8 cellular contexts compared by ENCODE assay signal in genomic region chr3:10950476-10951294, GRCh38. TPM values are rescaled to one million over a fixed set of nuclear protein-coding genes. Genes with fewer than 3 reads are reported as not detected.
DNase-seq lines count a peak whose midpoint lies in the region; ATAC-seq and TF ChIP-seq lines count a peak whose summit lies in the region.

No MANE protein-coding gene starts in this region.

- H3K9me3 ChIP-seq in IMR-90 (ENCODE audit: control insufficient read depth, insufficient read depth, low read length) = no peaks in the 10 kb centered on the region

- no peaks in the 10 kb centered on the region for H3K9me3 Mint-ChIP-seq in type B pancreatic cell
- no peaks in the 10 kb centered on the region for H3K9me3 Mint-ChIP-seq in stimulated activated effector memory CD8-positive, alpha-beta T cell treated with anti-CD3 and anti-CD28 coated beads, Interleukin-12 subunit alpha, Interleukin-12 subunit beta, amount 100 ng/mL, for 72 hours

- H3K4me3 ChIP-seq in IMR-90 (ENCODE audit: insufficient read depth, low read depth, low read length) = no peak overlapping the region

- no peak overlapping the region for H3K56ac ChIP-seq in IMR-90 (ENCODE audit: extremely low read depth, insufficient read depth, low read length)

- no peaks in the 10 kb centered on the region for H3K36me3 Mint-ChIP-seq in type B pancreatic cell
- no peaks in the 10 kb centered on the region for H3K36me3 Mint-ChIP-seq in stimulated activated effector memory CD8-positive, alpha-beta T cell treated with anti-CD3 and anti-CD28 coated beads, Interleukin-12 subunit alpha, Interleukin-12 subunit beta, amount 100 ng/mL, for 72 hours

- H3K27me3 Mint-ChIP-seq in type B pancreatic cell = peaks cover 57% of the 10 kb centered on the region

- no peak overlapping the region for H2BK120ac ChIP-seq in IMR-90 (ENCODE audit: low read depth, low read length)

- WGBS in IMR-90 (ENCODE audit: extremely low coverage in 2 of 2, insufficient read length in 1 of 2), 2 experiments = 47% methylated on average over 3 of the region's 12 CpGs; no CpG with 5 or more reads in 1 of the 2 experiments

- H3K18ac ChIP-seq in IMR-90 (ENCODE audit: low read depth, low read length) = no peak overlapping the region

- H2AK9ac ChIP-seq in IMR-90 (replicated peaks; ENCODE audit: low read depth, low read length, poor library complexity) = no peak overlapping the region

- no TSS peak for BruUV-seq in IMR-90 (replicated peaks; lab: Mats Ljungman, UMichigan)

- TF ChIP-seq CTCF in IMR-90 (conservative IDR thresholded peaks at IDR 0.05; ENCODE audit: low read depth, low read length) (peak; percentile 58), type B pancreatic cell (conservative IDR thresholded peaks at IDR 0.05) (peak; percentile 77)

- H3K27ac ChIP-seq in IMR-90 (ENCODE audit: insufficient read depth, low read length) = no peak overlapping the region
- H3K27ac ChIP-seq in angular gyrus (ENCODE audit: low read depth, low read length) = peak overlapping the region; percentile 37

- POLR2A ChIA-PET in IMR-90 (lab: Charles Lee; ENCODE audit: unreplicated experiment) = no interaction called here

- no peak overlapping the region for H4K8ac ChIP-seq in IMR-90 (ENCODE audit: low read depth in 2 of 2, low read length in 2 of 2)

- H3K27me3 ChIP-seq in IMR-90 (ENCODE audit: control insufficient read depth, insufficient read depth, low read length) = peaks cover 25% of the 10 kb centered on the region

- no peak overlapping the region for H2AK5ac ChIP-seq in IMR-90 (ENCODE audit: low read depth, low read length)

- intact Hi-C loops in IMR-90 (cut with micrococcal nuclease) = loop anchor here (1.0 kb wide), 2 partner anchors 109 to 385 kb away; no protein-coding TSS in a partner anchor

- H3K4ac ChIP-seq in IMR-90 (ENCODE audit: low read depth, low read length) = no peak overlapping the region

- H4K5ac ChIP-seq in IMR-90 (ENCODE audit: low read depth, low read length) = no peak overlapping the region

- H4K91ac ChIP-seq in IMR-90 (ENCODE audit: insufficient read depth, low read depth, low read length) = no peak overlapping the region

- H2BK20ac ChIP-seq in IMR-90 (ENCODE audit: low read depth, low read length) = no peak overlapping the region

- H4K20me1 ChIP-seq in IMR-90 (ENCODE audit: insufficient read depth, low read length) = 0 out of 2 replicates have a peak, but pooled peaks cover 4% of the 10 kb centered on the region

- in situ Hi-C loops in IMR-90 (cut with MboI; ENCODE audit: low sequenced_read_pairs) = loop anchor here (5.0 kb wide), 1 partner anchor 107 kb away; no protein-coding TSS in a partner anchor

- 0 out of 2 replicates have a peak, but pooled peaks cover 4% of the 10 kb centered on the region for H3K9me1 ChIP-seq in IMR-90 (ENCODE audit: insufficient read depth, low read length)

- no peak overlapping the region for H3K27ac Mint-ChIP-seq in type B pancreatic cell
- H3K27ac Mint-ChIP-seq in stimulated activated effector memory CD8-positive, alpha-beta T cell treated with anti-CD3 and anti-CD28 coated beads, Interleukin-12 subunit alpha, Interleukin-12 subunit beta, amount 100 ng/mL, for 72 hours = no peak overlapping the region

- H3K79me1 ChIP-seq in IMR-90 (ENCODE audit: low read depth in 1 of 2, low read length in 2 of 2) = no peaks in the 10 kb centered on the region

- H2BK5ac ChIP-seq in IMR-90 (ENCODE audit: low read depth, low read length, poor library complexity, severe bottlenecking) = no peak overlapping the region

- TF ChIP-seq POLR2A in IMR-90 (IDR thresholded peaks at IDR 0.05; ENCODE audit: low read depth, low read length) = no peak

- no peaks in the 10 kb centered on the region for H3K36me3 ChIP-seq in IMR-90 (ENCODE audit: control insufficient read depth, insufficient read depth, low read length)

- no peak overlapping the region for H3K9ac ChIP-seq in IMR-90 (ENCODE audit: low read depth, low read length)

- H3K4me1 ChIP-seq in IMR-90 (ENCODE audit: control insufficient read depth, insufficient read depth, low read length) = no peaks in the 10 kb centered on the region

- no peak overlapping the region for H3K4me3 Mint-ChIP-seq in type B pancreatic cell
- no peak overlapping the region for H3K4me3 Mint-ChIP-seq in stimulated activated effector memory CD8-positive, alpha-beta T cell treated with anti-CD3 and anti-CD28 coated beads, Interleukin-12 subunit alpha, Interleukin-12 subunit beta, amount 100 ng/mL, for 72 hours

- H2AFZ ChIP-seq in IMR-90 (replicated peaks; ENCODE audit: low read length, poor library complexity) = no peak overlapping the region

- H3K23ac ChIP-seq in IMR-90 (ENCODE audit: low read depth, low read length) = no peak overlapping the region

- CTCF ChIA-PET in IMR-90 (lab: Yijun Ruan, JAX) = interaction anchor here (0.9 to 1.9 kb wide), 3 partner anchors 9 to 28 kb away, joined by 3 to 7 read pairs (median 4); no protein-coding TSS in a partner anchor

- peak; percentile 53 for TF ChIP-seq RAD21 in IMR-90 (IDR thresholded peaks at IDR 0.05; ENCODE audit: low read length)

- no peak overlapping the region for H3K14ac ChIP-seq in IMR-90 (replicated peaks; ENCODE audit: low read depth, low read length)

- no peak overlapping the region for H2BK15ac ChIP-seq in IMR-90 (ENCODE audit: low read depth, low read length)

- H3K4me2 ChIP-seq in IMR-90 (ENCODE audit: low read depth, low read length) = no peak overlapping the region

- no peaks in the 10 kb centered on the region for H3K4me1 Mint-ChIP-seq in type B pancreatic cell (ENCODE audit: unreplicated experiment)
- H3K4me1 Mint-ChIP-seq in stimulated activated effector memory CD8-positive, alpha-beta T cell treated with anti-CD3 and anti-CD28 coated beads, Interleukin-12 subunit alpha, Interleukin-12 subunit beta, amount 100 ng/mL, for 72 hours = no peaks in the 10 kb centered on the region

- DNase-seq in ELF-1 (ENCODE audit: low read depth, low spot score) (peak; percentile 44), IMR-90 (peak; percentile 42), iris pigment epithelial cell (ENCODE audit: low read depth) (peak; percentile 62), type B pancreatic cell (ENCODE audit: extremely low spot score, unreplicated experiment) (no peak), NCI-H1436 treated with DMSO at 0.1 percent for 48 hours (lab: John Stamatoyannopoulos, UW) (no peak)
- DNase-seq in stimulated activated effector memory CD8-positive, alpha-beta T cell treated with anti-CD3 and anti-CD28 coated beads, Interleukin-12 subunit alpha, Interleukin-12 subunit beta, amount 100 ng/mL, for 72 hours (ENCODE audit: low spot score in 2 of 2) = no peak
- no peak for DNase-seq in activated CD4-positive, alpha-beta T cell treated with anti-CD3 and anti-CD28 coated beads, Interleukin-2, amount 50 U/mL, for 1 hour

- dilution Hi-C loops in IMR-90 (cut with HindIII; ENCODE audit: low sequenced_read_pairs, unreplicated experiment) = no loop called here

- ATAC-seq in IMR-90 (ENCODE audit: low read depth) = peak; percentile 89
- ATAC-seq in stimulated activated effector memory CD8-positive, alpha-beta T cell treated with anti-CD3 and anti-CD28 coated beads, Interleukin-12 subunit alpha, Interleukin-12 subunit beta, amount 100 ng/mL, for 72 hours = no peak

TF ChIP-seq in IMR-90, 13 proteins besides CTCF, POLR2A, EP300 and RAD21:
- no peak for TF ChIP-seq RCOR1 (IDR thresholded peaks at IDR 0.05; ENCODE audit: insufficient replicate concordance, low read length)
- no peak for TF ChIP-seq BHLHE40 (IDR thresholded peaks at IDR 0.05; ENCODE audit: low read depth, low read length)
- no peak for TF ChIP-seq NFE2L2 (IDR thresholded peaks at IDR 0.05; ENCODE audit: low read depth, low read length)
- no peak for TF ChIP-seq RFX5 (IDR thresholded peaks at IDR 0.05; ENCODE audit: low read depth, low read length)
- TF ChIP-seq SMC3 (IDR thresholded peaks at IDR 0.05; ENCODE audit: low read depth, low read length) = peak; percentile 68

RNA-seq across cellular contexts. Expression of gene SLC6A1, which starts 41.9 kb away (rescaled TPM):
- total RNA-seq in IMR-90 (2012; rRNA removed) (not detected in 2 replicates), type B pancreatic cell (ENCODE audit: low replicate concordance) (0.43 and 6.3 TPM in 2 replicates)
- polyA plus RNA-seq in IMR-90 (2012; rRNA removed) = 0.02 TPM in 1 of 2 replicates, not detected in the other
- polyA plus RNA-seq in IMR-90 (2012; cell fraction: cytosol; rRNA removed) = not detected in 2 replicates
- not detected in 2 replicates for polyA plus RNA-seq in IMR-90 (2012; cell fraction: nucleus; rRNA removed; ENCODE audit: low replicate concordance)

Comparison
In these comparisons a context has a peak if more than half of its experiments do, and no peak if none do; other contexts are left out.
1. DNase-seq: peak in ELF-1 (single experiment), IMR-90 (single experiment) and iris pigment epithelial cell (single experiment); none in type B pancreatic cell (single experiment), NCI-H1436 treated with DMSO at 0.1 percent for 48 hours (single experiment), stimulated activated effector memory CD8-positive, alpha-beta T cell treated with anti-CD3 and anti-CD28 coated beads, Interleukin-12 subunit alpha, Interleukin-12 subunit beta, amount 100 ng/mL, for 72 hours (0 of 2) and activated CD4-positive, alpha-beta T cell treated with anti-CD3 and anti-CD28 coated beads, Interleukin-2, amount 50 U/mL, for 1 hour (single experiment).